Comparison of ENCODE assay signal across 29 cellular contexts in genomic region chr2:173762864-173763263, GRCh38.
"Had no signal": no experiment of that assay in that cellular context is flagged by ENCODE, and none has a peak within 500 bp of the region (broad histone marks: within the 10 kb centered on the region; RNA-seq: fewer than 3 reads in every experiment).

No MANE protein-coding gene starts in this region.

- DNase-seq: activated CD4-positive, alpha-beta memory T cell treated with anti-CD3 and anti-CD28 coated beads, Interleukin-2, amount 10 ng/mL, durations not matched to agents 7 days and 5 days; activated CD4-positive, alpha-beta T cell treated with anti-CD3 and anti-CD28 coated beads for 1 hour; activated CD4-positive, alpha-beta T cell treated with anti-CD3 and anti-CD28 coated beads for 4 hours; activated CD4-positive, alpha-beta T cell treated with anti-CD3 and anti-CD28 coated beads, Interleukin-2, amount 10 ng/mL, durations not matched to agents 7 days and 5 days; activated CD4-positive, alpha-beta T cell treated with anti-CD3 and anti-CD28 coated beads, Interleukin-2, amount 50 U/mL, for 4 hours; activated CD8-positive, alpha-beta memory T cell treated with anti-CD3 and anti-CD28 coated beads, Interleukin-2, amount 50 U/mL, for 48 hours; activated gamma-delta T cell; activated naive CD4-positive, alpha-beta T cell; activated naive CD4-positive, alpha-beta T cell treated with anti-CD3 and anti-CD28 coated beads, Interleukin-2, amount 10 ng/mL, durations not matched to agents 7 days and 5 days; activated naive CD8-positive, alpha-beta T cell treated with anti-CD3 and anti-CD28 coated beads, Interleukin-2, amount 10 ng/mL, durations not matched to agents 7 days and 5 days; activated T-cell treated with anti-CD3 and anti-CD28 coated beads for 4 hours; activated T-cell treated with anti-CD3 and anti-CD28 coated beads, Interleukin-2, amount 50 U/mL, for 24 hours; activated T-cell treated with anti-CD3 and anti-CD28 coated beads, Interleukin-2, amount 50 U/mL, for 72 hours; amniotic stem cell; anterior cingulate cortex; brain microvascular endothelial cell; dorsolateral prefrontal cortex; effector memory CD4-positive, alpha-beta T cell; endodermal cell; foreskin fibroblast; gastrocnemius medialis; heart right ventricle; T-helper 1 cell; T-helper 17 cell had no signal

- ATAC-seq: activated naive CD4-positive, alpha-beta T cell treated with anti-CD3 and anti-CD28 coated beads, Interleukin-2, amount 50 U/mL, for 72 hours; activated T-cell treated with anti-CD3 and anti-CD28 coated beads, Interleukin-2, amount 50 U/mL, for 72 hours; esophagus mucosa; gastrocnemius medialis; T-helper 17 cell had no signal

- H3K27ac Mint-ChIP-seq: activated CD4-positive, alpha-beta memory T cell treated with anti-CD3 and anti-CD28 coated beads, Interleukin-2, amount 10 ng/mL, durations not matched to agents 7 days and 5 days; activated CD4-positive, alpha-beta T cell treated with anti-CD3 and anti-CD28 coated beads, Interleukin-2, amount 10 ng/mL, durations not matched to agents 7 days and 5 days; activated naive CD4-positive, alpha-beta T cell treated with anti-CD3 and anti-CD28 coated beads, Interleukin-2, amount 10 ng/mL, durations not matched to agents 7 days and 5 days; activated naive CD4-positive, alpha-beta T cell treated with anti-CD3 and anti-CD28 coated beads, Interleukin-2, amount 50 U/mL, for 72 hours; activated naive CD8-positive, alpha-beta T cell treated with anti-CD3 and anti-CD28 coated beads, Interleukin-2, amount 10 ng/mL, durations not matched to agents 7 days and 5 days; activated T-cell treated with anti-CD3 and anti-CD28 coated beads, Interleukin-2, amount 50 U/mL, for 24 hours; activated T-cell treated with anti-CD3 and anti-CD28 coated beads, Interleukin-2, amount 50 U/mL, for 72 hours; dendritic cell treated with granulocyte-macrophage colony-stimulating factor and Interleukin-4, amounts not matched to agents 40 ng/mL and 50 ng/mL, for 4 days; endodermal cell; T-helper 17 cell; T-helper 2 cell treated with Interferon-gamma antibody and Interleukin-4, amounts not matched to agents 5 μg/mL and 100 μg/mL, for 36 hours had no signal

- H3K9me3 Mint-ChIP-seq: activated CD4-positive, alpha-beta memory T cell treated with anti-CD3 and anti-CD28 coated beads, Interleukin-2, amount 10 ng/mL, durations not matched to agents 7 days and 5 days; activated CD4-positive, alpha-beta T cell treated with anti-CD3 and anti-CD28 coated beads, Interleukin-2, amount 10 ng/mL, durations not matched to agents 7 days and 5 days; activated naive CD4-positive, alpha-beta T cell treated with anti-CD3 and anti-CD28 coated beads, Interleukin-2, amount 10 ng/mL, durations not matched to agents 7 days and 5 days; activated naive CD4-positive, alpha-beta T cell treated with anti-CD3 and anti-CD28 coated beads, Interleukin-2, amount 50 U/mL, for 72 hours; activated naive CD8-positive, alpha-beta T cell treated with anti-CD3 and anti-CD28 coated beads, Interleukin-2, amount 10 ng/mL, durations not matched to agents 7 days and 5 days; activated T-cell treated with anti-CD3 and anti-CD28 coated beads, Interleukin-2, amount 50 U/mL, for 24 hours; activated T-cell treated with anti-CD3 and anti-CD28 coated beads, Interleukin-2, amount 50 U/mL, for 72 hours; central memory CD8-positive, alpha-beta T cell; dendritic cell treated with granulocyte-macrophage colony-stimulating factor and Interleukin-4, amounts not matched to agents 40 ng/mL and 50 ng/mL, for 4 days; endodermal cell; T-helper 2 cell treated with Interferon-gamma antibody and Interleukin-4, amounts not matched to agents 5 μg/mL and 100 μg/mL, for 36 hours had no signal

- H3K4me1 Mint-ChIP-seq: activated CD4-positive, alpha-beta memory T cell treated with anti-CD3 and anti-CD28 coated beads, Interleukin-2, amount 10 ng/mL, durations not matched to agents 7 days and 5 days; activated CD4-positive, alpha-beta T cell treated with anti-CD3 and anti-CD28 coated beads, Interleukin-2, amount 10 ng/mL, durations not matched to agents 7 days and 5 days; activated naive CD4-positive, alpha-beta T cell treated with anti-CD3 and anti-CD28 coated beads, Interleukin-2, amount 10 ng/mL, durations not matched to agents 7 days and 5 days; activated naive CD8-positive, alpha-beta T cell treated with anti-CD3 and anti-CD28 coated beads, Interleukin-2, amount 10 ng/mL, durations not matched to agents 7 days and 5 days; central memory CD8-positive, alpha-beta T cell; T-helper 17 cell had no signal

- H3K4me3 Mint-ChIP-seq: activated CD4-positive, alpha-beta memory T cell treated with anti-CD3 and anti-CD28 coated beads, Interleukin-2, amount 10 ng/mL, durations not matched to agents 7 days and 5 days; activated CD4-positive, alpha-beta T cell treated with anti-CD3 and anti-CD28 coated beads, Interleukin-2, amount 10 ng/mL, durations not matched to agents 7 days and 5 days; activated naive CD4-positive, alpha-beta T cell treated with anti-CD3 and anti-CD28 coated beads, Interleukin-2, amount 10 ng/mL, durations not matched to agents 7 days and 5 days; activated naive CD8-positive, alpha-beta T cell treated with anti-CD3 and anti-CD28 coated beads, Interleukin-2, amount 10 ng/mL, durations not matched to agents 7 days and 5 days; activated T-cell treated with anti-CD3 and anti-CD28 coated beads, Interleukin-2, amount 50 U/mL, for 24 hours; activated T-cell treated with anti-CD3 and anti-CD28 coated beads, Interleukin-2, amount 50 U/mL, for 72 hours; central memory CD8-positive, alpha-beta T cell; dendritic cell treated with granulocyte-macrophage colony-stimulating factor and Interleukin-4, amounts not matched to agents 40 ng/mL and 50 ng/mL, for 4 days; endodermal cell; T-helper 17 cell; T-helper 2 cell treated with Interferon-gamma antibody and Interleukin-4, amounts not matched to agents 5 μg/mL and 100 μg/mL, for 36 hours had no signal

- H3K36me3 Mint-ChIP-seq: activated naive CD4-positive, alpha-beta T cell treated with anti-CD3 and anti-CD28 coated beads, Interleukin-2, amount 10 ng/mL, durations not matched to agents 7 days and 5 days; activated naive CD4-positive, alpha-beta T cell treated with anti-CD3 and anti-CD28 coated beads, Interleukin-2, amount 50 U/mL, for 72 hours; activated naive CD8-positive, alpha-beta T cell treated with anti-CD3 and anti-CD28 coated beads, Interleukin-2, amount 10 ng/mL, durations not matched to agents 7 days and 5 days had no signal
